ENCODE assay signal across 20 cellular contexts in the genomic region with DNA sequence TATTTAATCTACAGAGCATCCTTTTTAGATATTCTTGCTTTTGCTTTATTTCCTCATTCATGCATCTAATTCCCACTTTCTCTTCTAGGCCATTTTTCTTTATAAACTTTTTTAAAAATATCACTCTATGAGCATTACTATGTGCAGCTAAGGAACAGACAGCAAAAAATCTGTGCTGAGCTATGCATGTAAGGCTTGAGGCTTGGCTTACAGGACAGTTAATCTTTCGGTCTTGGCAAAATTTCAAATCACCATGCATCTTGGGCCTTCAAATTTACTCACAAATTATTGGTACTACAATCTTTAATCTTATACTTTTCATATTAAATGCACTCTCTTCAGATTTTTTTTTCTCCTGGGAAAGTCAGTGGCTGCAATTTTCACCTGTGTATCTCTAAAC.
"Had no signal": no experiment of that assay in that cellular context is flagged by ENCODE, and none has a peak within 500 bp of the region (broad histone marks: within the 10 kb centered on the region; RNA-seq: fewer than 3 reads in every experiment).

No MANE protein-coding gene starts in this region.

- ATAC-seq: activated T-cell treated with anti-CD3 and anti-CD28 coated beads, Interleukin-2, amount 50 U/mL, for 4 hours; body of pancreas; naive thymus-derived CD4-positive, alpha-beta T cell; stimulated activated memory B cell treated with anti-CD40 and anti-IgM and Interleukin-4, amounts not matched to agents 10 μg/mL and 1 μg/mL and 100 μg/mL, for 72 hours had no signal

- H3K36me3 ChIP-seq: cardiac muscle cell, right atrium auricular region, SJSA1, stomach, upper lobe of left lung, WERI-Rb-1 had no signal

- H3K27me3 ChIP-seq: body of pancreas, cardiac muscle cell, right atrium auricular region, SJSA1, stomach, upper lobe of left lung had no signal

- H3K4me3 ChIP-seq: body of pancreas, cardiac muscle cell, lung, right atrium auricular region, SJSA1, smooth muscle cell, stomach, upper lobe of left lung had no signal

- H3K4me1 ChIP-seq: right atrium auricular region, SJSA1 had no signal

- DNase-seq: activated CD4-positive, alpha-beta T cell treated with anti-CD3 and anti-CD28 coated beads, Interleukin-2, amount 50 U/mL, for 4 hours; activated CD8-positive, alpha-beta memory T cell treated with anti-CD3 and anti-CD28 coated beads, Interleukin-2, amount 50 U/mL, for 48 hours; activated naive CD4-positive, alpha-beta T cell treated with anti-CD3 and anti-CD28 coated beads for 36 hours; activated T-cell treated with anti-CD3 and anti-CD28 coated beads, Interleukin-2, amount 50 U/mL, for 4 hours; anterior cingulate cortex; body of pancreas; effector CD4-positive, alpha-beta T cell; foreskin melanocyte; naive thymus-derived CD4-positive, alpha-beta T cell; stimulated activated CD4-positive, alpha-beta T cell treated with anti-CD3 and anti-CD28 coated beads, Interleukin-15, amount 100 ng/mL, for 24 hours; stomach; T-helper 1 cell; upper lobe of left lung; WERI-Rb-1 had no signal

- H3K27ac ChIP-seq: body of pancreas, cardiac muscle cell, SJSA1, WERI-Rb-1 had no signal

- H3K9me3 ChIP-seq: body of pancreas, right atrium auricular region, SJSA1, stomach, upper lobe of left lung had no signal
